Comparison of ENCODE assay signal across 1 cellular context in the genomic region with DNA sequence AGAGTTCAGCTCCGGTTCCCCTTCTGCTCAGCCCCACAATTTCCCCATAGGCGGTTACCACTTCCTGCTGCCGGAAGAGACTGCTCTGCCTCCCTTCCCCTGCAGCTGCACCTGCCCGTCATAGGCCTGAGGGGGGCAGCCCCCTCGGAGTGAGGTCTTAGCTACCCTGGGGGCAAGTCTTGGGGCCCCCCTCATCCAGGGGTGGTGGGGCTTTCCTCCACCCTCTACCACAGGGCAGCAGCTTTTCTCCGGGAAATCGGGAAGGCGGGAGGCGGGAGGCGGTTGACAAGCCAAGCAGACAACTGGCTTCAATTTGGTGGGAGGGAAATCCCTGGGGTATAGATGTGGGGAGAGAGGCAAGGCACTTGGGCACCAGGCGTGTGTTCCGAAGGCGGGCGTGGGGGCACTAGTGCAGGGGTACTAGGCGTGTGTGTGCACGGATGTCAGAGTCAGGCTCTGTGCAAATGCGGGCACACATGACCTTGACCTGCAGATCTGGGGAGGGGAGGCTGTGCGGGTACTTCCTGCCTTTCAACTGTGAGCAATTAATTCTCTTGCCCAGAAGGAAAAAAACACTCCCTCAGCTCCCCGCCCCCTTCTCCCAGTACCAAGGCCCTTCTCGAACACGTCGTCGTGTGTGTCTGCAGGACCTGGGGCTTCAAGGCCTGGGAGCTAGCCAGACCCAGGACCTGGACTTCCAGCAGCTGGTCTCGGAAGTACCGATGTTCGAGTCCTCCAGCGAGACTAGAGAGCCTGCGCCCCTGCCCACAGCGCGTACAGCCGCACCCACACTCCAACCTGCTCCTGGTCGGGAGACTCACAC.
TF ChIP-seq lines count a peak whose summit lies in the region.

No MANE protein-coding gene starts in this region.

TF ChIP-seq in A549, 52 proteins besides CTCF, POLR2A, EP300 and RAD21:
- TF ChIP-seq ZSCAN20 (CRISPR knock-in tag; IDR thresholded peaks at IDR 0.05) = no peak
- TF ChIP-seq GATA3 (IDR thresholded peaks at IDR 0.05; ENCODE audit: borderline replicate concordance) = no peak
- TF ChIP-seq NPAS2 (CRISPR knock-in tag; IDR thresholded peaks at IDR 0.05; ENCODE audit: borderline replicate concordance) = no peak
- no peak for TF ChIP-seq SREBF2 (IDR thresholded peaks at IDR 0.05)
- TF ChIP-seq, protein P1, sequence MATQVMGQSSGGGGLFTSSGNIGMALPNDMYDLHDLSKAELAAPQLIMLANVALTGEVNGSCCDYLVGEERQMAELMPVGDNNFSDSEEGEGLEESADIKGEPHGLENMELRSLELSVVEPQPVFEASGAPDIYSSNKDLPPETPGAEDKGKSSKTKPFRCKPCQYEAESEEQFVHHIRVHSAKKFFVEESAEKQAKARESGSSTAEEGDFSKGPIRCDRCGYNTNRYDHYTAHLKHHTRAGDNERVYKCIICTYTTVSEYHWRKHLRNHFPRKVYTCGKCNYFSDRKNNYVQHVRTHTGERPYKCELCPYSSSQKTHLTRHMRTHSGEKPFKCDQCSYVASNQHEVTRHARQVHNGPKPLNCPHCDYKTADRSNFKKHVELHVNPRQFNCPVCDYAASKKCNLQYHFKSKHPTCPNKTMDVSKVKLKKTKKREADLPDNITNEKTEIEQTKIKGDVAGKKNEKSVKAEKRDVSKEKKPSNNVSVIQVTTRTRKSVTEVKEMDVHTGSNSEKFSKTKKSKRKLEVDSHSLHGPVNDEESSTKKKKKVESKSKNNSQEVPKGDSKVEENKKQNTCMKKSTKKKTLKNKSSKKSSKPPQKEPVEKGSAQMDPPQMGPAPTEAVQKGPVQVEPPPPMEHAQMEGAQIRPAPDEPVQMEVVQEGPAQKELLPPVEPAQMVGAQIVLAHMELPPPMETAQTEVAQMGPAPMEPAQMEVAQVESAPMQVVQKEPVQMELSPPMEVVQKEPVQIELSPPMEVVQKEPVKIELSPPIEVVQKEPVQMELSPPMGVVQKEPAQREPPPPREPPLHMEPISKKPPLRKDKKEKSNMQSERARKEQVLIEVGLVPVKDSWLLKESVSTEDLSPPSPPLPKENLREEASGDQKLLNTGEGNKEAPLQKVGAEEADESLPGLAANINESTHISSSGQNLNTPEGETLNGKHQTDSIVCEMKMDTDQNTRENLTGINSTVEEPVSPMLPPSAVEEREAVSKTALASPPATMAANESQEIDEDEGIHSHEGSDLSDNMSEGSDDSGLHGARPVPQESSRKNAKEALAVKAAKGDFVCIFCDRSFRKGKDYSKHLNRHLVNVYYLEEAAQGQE (IDR thresholded peaks at IDR 0.05) = no peak
- TF ChIP-seq, protein P2, sequence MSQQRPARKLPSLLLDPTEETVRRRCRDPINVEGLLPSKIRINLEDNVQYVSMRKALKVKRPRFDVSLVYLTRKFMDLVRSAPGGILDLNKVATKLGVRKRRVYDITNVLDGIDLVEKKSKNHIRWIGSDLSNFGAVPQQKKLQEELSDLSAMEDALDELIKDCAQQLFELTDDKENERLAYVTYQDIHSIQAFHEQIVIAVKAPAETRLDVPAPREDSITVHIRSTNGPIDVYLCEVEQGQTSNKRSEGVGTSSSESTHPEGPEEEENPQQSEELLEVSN (IDR thresholded peaks at IDR 0.05; ENCODE audit: borderline replicate concordance, low read depth) = no peak
- TF ChIP-seq CHD2 (IDR thresholded peaks at IDR 0.05; ENCODE audit: low read length, partially characterized antibody) = no peak
- TF ChIP-seq ZNF302 (CRISPR knock-in tag; IDR thresholded peaks at IDR 0.05) = no peak
- no peak for TF ChIP-seq HDAC2 (IDR thresholded peaks at IDR 0.05)
- no peak for TF ChIP-seq RNF2 (IDR thresholded peaks at IDR 0.05; ENCODE audit: borderline replicate concordance, low read depth)
- TF ChIP-seq ESRRA (IDR thresholded peaks at IDR 0.05; ENCODE audit: borderline replicate concordance, low read length) = no peak
- TF ChIP-seq MAFK (IDR thresholded peaks at IDR 0.05; ENCODE audit: partially characterized antibody) = no peak
- no peak for TF ChIP-seq CEBPB (IDR thresholded peaks at IDR 0.05)
- no peak for TF ChIP-seq RCOR1 (IDR thresholded peaks at IDR 0.05; ENCODE audit: low read depth, low read length)
- no peak for TF ChIP-seq KDM5A (IDR thresholded peaks at IDR 0.05)
